In the genomic region with DNA sequence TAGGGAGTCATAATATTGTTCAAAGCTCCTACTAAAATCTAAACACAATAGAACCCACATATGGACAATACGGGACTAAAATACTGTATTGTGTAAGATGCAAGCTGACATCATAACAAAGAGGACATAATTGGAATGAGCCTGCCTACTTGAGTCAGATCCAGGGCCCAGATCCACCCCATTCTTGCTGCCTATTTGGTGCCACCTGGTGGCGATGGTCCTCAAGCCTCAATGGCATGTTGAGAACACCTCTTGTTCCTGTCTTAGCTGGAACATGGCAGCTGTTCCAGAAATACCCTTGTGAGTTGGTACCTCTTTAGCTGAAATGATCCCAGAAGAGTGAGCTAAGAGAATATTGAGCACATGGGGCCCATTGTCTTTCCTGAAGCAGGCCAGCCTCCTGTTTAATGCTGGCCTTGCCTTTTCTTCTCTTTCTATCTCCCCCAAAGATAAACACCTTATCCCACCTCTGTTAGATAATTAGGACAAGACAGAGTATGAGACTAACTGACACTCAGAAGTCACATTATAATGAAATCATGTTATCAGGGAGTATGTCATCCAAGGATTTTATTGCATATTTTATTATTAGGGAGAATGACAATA, we compare ENCODE assay signal across 8 cellular contexts.
A peak's percentile ranks its signal among the peaks of the same experiment; 100 is the strongest.
DNase-seq lines count a peak whose midpoint lies in the region; ATAC-seq, FAIRE-seq and TF ChIP-seq lines count a peak whose summit lies in the region.

No MANE protein-coding gene starts in this region.

- peak; percentile 59 for TF ChIP-seq CTCF in D721Med (IDR thresholded peaks at IDR 0.05; ENCODE audit: insufficient read depth, missing control alignments)

- peak; percentile 60 for FAIRE-seq in D721Med (lab: Jason Lieb, UNC)

- DNase-seq in D721Med (ENCODE audit: insufficient read length, low spot score) (peak; percentile 13), NCI-H2227 (lab: John Stamatoyannopoulos, UW; ENCODE audit: unreplicated experiment) (peak; percentile 82), iPS DF 4.7 (ENCODE audit: extremely low read depth, low spot score) (peak; percentile 53), GF-D8 (lab: John Stamatoyannopoulos, UW) (no peak)
- DNase-seq in activated CD8-positive, alpha-beta memory T cell treated with anti-CD3 and anti-CD28 coated beads, Interleukin-2, amount 50 U/mL, for 4 hours = peak; percentile 13
- DNase-seq in stimulated activated CD8-positive, alpha-beta memory T cell treated with anti-CD3 and anti-CD28 coated beads, Interleukin-2, amount 100 ng/mL, for 48 hours (ENCODE audit: low read depth in 2 of 2) = peak; percentile 8 to 30

- ATAC-seq in GM19023 (IDR thresholded peaks at IDR 0.05; ENCODE audit: unreplicated experiment) (peak; percentile 81), HG03175 (IDR thresholded peaks at IDR 0.05; ENCODE audit: unreplicated experiment) (peak; percentile 63)
